Comparison of ENCODE assay signal across 12 cellular contexts in genomic region chr19:1256646-1257474, GRCh38. TPM values are rescaled to one million over a fixed set of nuclear protein-coding genes. Genes with fewer than 3 reads are reported as not detected.
DNase-seq lines count a peak whose midpoint lies in the region; ATAC-seq and TF ChIP-seq lines count a peak whose summit lies in the region.
"Had no signal": no experiment of that assay in that cellular context is flagged by ENCODE, and none has a peak within 500 bp of the region (broad histone marks: within the 10 kb centered on the region; RNA-seq: fewer than 3 reads in every experiment).

No MANE protein-coding gene starts in this region.

- H3K27ac ChIP-seq in CD8-positive, alpha-beta T cell (ENCODE audit: low read depth, low read length) = no peak overlapping the region
- peak overlapping the region; percentile 100 for H3K27ac ChIP-seq in RWPE1
- peak overlapping the region; percentile 72 to 94 for H3K27ac ChIP-seq in esophagus (ENCODE audit: low read depth in 2 of 2, low read length in 1 of 2)
- H3K27ac ChIP-seq in gastrocnemius medialis = peak overlapping the region; percentile 94 to 99 (median 96)
- H3K27ac ChIP-seq: VCaP had no signal

- intact Hi-C loops in CD8-positive, alpha-beta T cell (cut with DNase I, micrococcal nuclease) = no loop called here
- intact Hi-C loops in gastrocnemius medialis (cut with DNase I; ENCODE audit: low total_unique reads) = no loop called here

- H3K36me3 ChIP-seq in CD8-positive, alpha-beta T cell (ENCODE audit: insufficient read depth, low read length) = peaks cover 36% of the 10 kb centered on the region
- peaks cover 16 to 36% of the 10 kb centered on the region in 2 donors for H3K36me3 ChIP-seq in esophagus (ENCODE audit: control insufficient read depth in 2 of 2, insufficient read depth in 2 of 2, low read length in 1 of 2)
- peaks cover 0 to 46% of the 10 kb centered on the region in 2 donors for H3K36me3 ChIP-seq in gastrocnemius medialis
- H3K36me3 ChIP-seq: ovary had no signal

- no peak overlapping the region for H3K4me3 ChIP-seq in CD8-positive, alpha-beta T cell (ENCODE audit: low read depth, low read length)
- H3K4me3 ChIP-seq in esophagus (ENCODE audit: low read depth in 1 of 2, low read length in 2 of 2) (no peak overlapping the region), gastrocnemius medialis (no peak overlapping the region)
- H3K4me3 ChIP-seq: ovary had no signal

- H3K9me3 Mint-ChIP-seq in CD8-positive, alpha-beta T cell = no peaks in the 10 kb centered on the region

- DNase-seq in CD8-positive, alpha-beta T cell = no peak
- no peak for DNase-seq in RWPE1 (ENCODE audit: low spot score)
- no peak for DNase-seq in gastrocnemius medialis
- DNase-seq in NCI-H524 treated with DMSO at 0.1 percent for 48 hours (lab: John Stamatoyannopoulos, UW) = no peak
- no peak for DNase-seq in Kasumi-1 (lab: John Stamatoyannopoulos, UW)
- no peak for DNase-seq in HuH-7 (ENCODE audit: low spot score)
- DNase-seq: hippocampal formation, NCI-H748 treated with DMSO at 0.1 percent for 48 hours, ovary had no signal

- H3K4me3 Mint-ChIP-seq in CD8-positive, alpha-beta T cell = no peak overlapping the region

- TF ChIP-seq CTCF in CD8-positive, alpha-beta T cell (IDR thresholded peaks at IDR 0.05) = no peak
- no peak for TF ChIP-seq CTCF in RWPE1 (conservative IDR thresholded peaks at IDR 0.05; ENCODE audit: low read depth)
- TF ChIP-seq CTCF in gastrocnemius medialis (IDR thresholded peaks at IDR 0.05 in 4 of 5, conservative IDR thresholded peaks at IDR 0.05 in 1 of 5) = no peak

- no peaks in the 10 kb centered on the region for H3K27me3 ChIP-seq in CD8-positive, alpha-beta T cell (ENCODE audit: insufficient read depth, low read length)
- H3K27me3 ChIP-seq in esophagus (ENCODE audit: control insufficient read depth in 1 of 2, insufficient read depth in 2 of 2, low read length in 2 of 2) = no peaks in the 10 kb centered on the region
- no peaks in the 10 kb centered on the region for H3K27me3 ChIP-seq in gastrocnemius medialis
- H3K27me3 ChIP-seq: ovary had no signal

- WGBS in esophagus, 2 donors = 74 to 86% methylated on average over 44 to 46 of the region's 46 CpGs

- no peaks in the 10 kb centered on the region for H3K27me3 Mint-ChIP-seq in CD8-positive, alpha-beta T cell (ENCODE audit: low read depth)

- no peak for TF ChIP-seq POLR2A in gastrocnemius medialis (IDR thresholded peaks at IDR 0.05)

- peaks cover 80% of the 10 kb centered on the region for H3K4me1 ChIP-seq in CD8-positive, alpha-beta T cell (ENCODE audit: insufficient read depth, low read length)
- peaks cover 13 to 44% of the 10 kb centered on the region in 2 donors for H3K4me1 ChIP-seq in esophagus (ENCODE audit: control insufficient read depth in 2 of 2, insufficient read depth in 2 of 2, low read length in 1 of 2)
- peaks cover 61 to 66% of the 10 kb centered on the region in 2 donors for H3K4me1 ChIP-seq in gastrocnemius medialis

- in situ Hi-C loops in gastrocnemius medialis (cut with MboI; ENCODE audit: low sequenced_read_pairs in 4 of 4) = no loop called here

- no peaks in the 10 kb centered on the region for H3K9me3 ChIP-seq in CD8-positive, alpha-beta T cell (ENCODE audit: low read length)
- H3K9me3 ChIP-seq in esophagus (ENCODE audit: control insufficient read depth in 2 of 2, insufficient read depth in 1 of 2, low read depth in 1 of 2, low read length in 1 of 2) (no peaks in the 10 kb centered on the region), gastrocnemius medialis (no peaks in the 10 kb centered on the region)
- H3K9me3 ChIP-seq: ovary had no signal

- no peak for ATAC-seq in CD8-positive, alpha-beta T cell
- ATAC-seq in gastrocnemius medialis (no peak), HG03135 (IDR thresholded peaks at IDR 0.05; ENCODE audit: unreplicated experiment) (no peak)

- peaks cover 49% of the 10 kb centered on the region for H3K4me1 Mint-ChIP-seq in CD8-positive, alpha-beta T cell (ENCODE audit: low read depth)

- H3K36me3 Mint-ChIP-seq in CD8-positive, alpha-beta T cell = peaks cover 27% of the 10 kb centered on the region

- CTCF ChIA-PET in CD8-positive, alpha-beta T cell (lab: Charles Lee) = interaction anchor here (3.0 to 16.0 kb wide), 2 partner anchors 10 to 14 kb away, joined by 25 to 498 read pairs; partner anchors contain the start of gene ATP5F1D
- CTCF ChIA-PET in RWPE1 (lab: Yijun Ruan, JAX) = interaction anchor here (0.6 kb wide), 1 partner anchor 21 kb away, joined by 3 read pairs; no protein-coding TSS in a partner anchor

- POLR2A ChIA-PET in CD8-positive, alpha-beta T cell (lab: Charles Lee) = interaction anchor here (1.2 to 4.3 kb wide), 2 partner anchors 9 to 12 kb away, joined by 3 to 60 read pairs; partner anchors contain the start of gene CIRBP
- POLR2A ChIA-PET in RWPE1 (lab: Yijun Ruan, JAX; ENCODE audit: low non-redundant PET) = interaction anchor here (0.7 kb wide), 1 partner anchor 10 kb away, joined by 3 read pairs; no protein-coding TSS in a partner anchor

- peak overlapping the region; percentile 66 for H3K27ac Mint-ChIP-seq in CD8-positive, alpha-beta T cell

RNA-seq across cellular contexts. Expression of gene MIDN, which starts 8.5 kb away (rescaled TPM):
- 100 to 1,000 TPM; 305 to 314 TPM for total RNA-seq in CD8-positive, alpha-beta T cell
- 10 to 100 TPM; 36.4 to 38.7 TPM for polyA plus RNA-seq in esophagus
- 100 to 1,000 TPM in 2 of 4 donors, 10 to 100 TPM in 2; 34.9 to 117 (median 86.3) TPM for total RNA-seq in gastrocnemius medialis

RNA-seq across cellular contexts. Expression of gene CIRBP, which starts 12.3 kb away (rescaled TPM):
- 100 to 1,000 TPM; 689 to 695 TPM for total RNA-seq in CD8-positive, alpha-beta T cell
- polyA plus RNA-seq in esophagus = 100 to 1,000 TPM; 231 to 265 TPM
- total RNA-seq in gastrocnemius medialis = 100 to 1,000 TPM; 274 to 578 (median 418) TPM

RNA-seq across cellular contexts. Expression of gene ATP5F1D, which starts 15.3 kb away (rescaled TPM):
- total RNA-seq in CD8-positive, alpha-beta T cell = 10 to 100 TPM; 86.2 to 96.3 TPM
- 100 to 1,000 TPM; 234 to 289 TPM for polyA plus RNA-seq in esophagus
- total RNA-seq in gastrocnemius medialis = 100 to 1,000 TPM; 189 to 442 (median 273) TPM

RNA-seq across cellular contexts. Expression of gene FAM174C, which starts 18.5 kb away (rescaled TPM):
- total RNA-seq in CD8-positive, alpha-beta T cell = 10 to 100 TPM; 36.2 to 37.4 TPM
- polyA plus RNA-seq in esophagus = 10 to 100 TPM; 45.8 to 46.7 TPM
- total RNA-seq in gastrocnemius medialis = 10 to 100 TPM; 18.7 to 36.7 (median 28.7) TPM

RNA-seq across cellular contexts. Expression of gene CBARP, which starts 19.1 kb away (rescaled TPM):
- under 1 TPM; 0.49 to 0.67 TPM for total RNA-seq in CD8-positive, alpha-beta T cell
- 1 to 10 TPM in 1 of 2 donors, under 1 TPM in 1; 0.95 to 1.3 TPM for polyA plus RNA-seq in esophagus
- total RNA-seq in gastrocnemius medialis = 1 to 10 TPM in 1 of 4 donors, under 1 TPM in 3; 0.10 to 1.3 (median 0.53) TPM
